Comparison of ENCODE assay signal across 39 cellular contexts in the genomic region with DNA sequence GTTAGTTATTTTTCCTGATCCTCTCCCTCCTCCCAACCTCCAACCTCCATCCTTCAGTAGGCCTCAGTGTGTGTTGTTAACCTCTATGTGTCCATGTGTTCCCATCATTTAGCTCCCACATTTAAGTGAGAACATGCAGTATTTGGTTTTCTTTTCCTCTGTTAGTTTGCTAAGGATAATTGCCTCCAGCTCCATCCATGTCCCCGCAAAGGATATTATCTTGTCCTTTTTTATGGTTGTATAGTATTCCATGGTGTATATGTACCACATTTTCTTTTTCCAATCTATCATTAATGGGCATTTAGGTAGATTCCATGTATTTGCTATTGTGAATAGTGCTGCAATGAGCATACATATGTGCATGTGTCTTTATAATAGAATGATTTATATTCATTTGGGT. TPM values are rescaled to one million over a fixed set of nuclear protein-coding genes. Genes with fewer than 3 reads are reported as not detected.
"Had no signal": no experiment of that assay in that cellular context is flagged by ENCODE, and none has a peak within 500 bp of the region (broad histone marks: within the 10 kb centered on the region; RNA-seq: fewer than 3 reads in every experiment).

No MANE protein-coding gene starts in this region.

- DNase-seq: Karpas-422, Kasumi-1, MG63, MM.1S, MV-4-11, NCI-H1048, NCI-H1092, NCI-H1092 treated with DMSO at 0.1 percent for 48 hours, NCI-H1105, NCI-H1105 treated with DMSO at 0.1 percent for 48 hours, NCI-H1417, NCI-H1417 treated with DMSO at 0.1 percent for 48 hours, NCI-H1436, NCI-H1436 treated with DMSO at 0.1 percent for 48 hours, NCI-H146, NCI-H1694, NCI-H1694 treated with DMSO at 0.1 percent for 48 hours, NCI-H187, NCI-H187 treated with DMSO at 0.1 percent for 48 hours, NCI-H1930, NCI-H2029, NCI-H2029 treated with DMSO at 0.1 percent for 48 hours, NCI-H2081, NCI-H2081 treated with DMSO at 0.1 percent for 48 hours, NCI-H2107, NCI-H2171, NCI-H2171 treated with DMSO at 0.1 percent for 48 hours, NCI-H2227 treated with DMSO at 0.1 percent for 48 hours, NCI-H226, NCI-H345, NCI-H446, NCI-H446 treated with DMSO at 0.1 percent for 48 hours, NCI-H510A, NCI-H510A treated with DMSO at 0.1 percent for 48 hours, NCI-H524 had no signal

- H3K27me3 ChIP-seq: MG63 had no signal

- H3K9me3 ChIP-seq: MG63 had no signal

- H3K36me3 ChIP-seq: MG63 had no signal

- H3K4me3 ChIP-seq: MG63 had no signal

RNA-seq across cellular contexts. Expression of a gene that starts 54.5 kb away (rescaled TPM):
- total RNA-seq: LHCN-M2, M059J, MCF 10A, NCI-H460 had no signal
